Comparison of ENCODE assay signal across 16 cellular contexts in genomic region chr11:3217751-3218482, GRCh38. TPM values are rescaled to one million over a fixed set of nuclear protein-coding genes. Genes with fewer than 3 reads are reported as not detected.
DNase-seq lines count a peak whose midpoint lies in the region; ATAC-seq, FAIRE-seq and TF ChIP-seq lines count a peak whose summit lies in the region.
"Had no signal": no experiment of that assay in that cellular context is flagged by ENCODE, and none has a peak within 500 bp of the region (broad histone marks: within the 10 kb centered on the region; RNA-seq: fewer than 3 reads in every experiment).

No MANE protein-coding gene starts in this region.

- H3K79me2 ChIP-seq in K562 (ENCODE audit: control insufficient read depth, insufficient read depth, low read length): no peaks in the 10 kb centered on the region

- peak overlapping the region; percentile 61; the same call in 1 of the 2 replicates for H2AFZ ChIP-seq in K562 (ENCODE audit: low read depth, low read length)
- H2AFZ ChIP-seq in mesenchymal stem cell (ENCODE audit: low read depth, low read length): no peak overlapping the region

- peaks cover 11% of the 10 kb centered on the region for H3K27me3 Mint-ChIP-seq in activated naive CD8-positive, alpha-beta T cell treated with anti-CD3 and anti-CD28 coated beads, Interleukin-2, amount 10 ng/mL, durations not matched to agents 7 days and 5 days
- peaks cover 18% of the 10 kb centered on the region for H3K27me3 Mint-ChIP-seq in activated naive CD8-positive, alpha-beta T cell treated with anti-CD3 and anti-CD28 coated beads, Interleukin-2, amount 50 U/mL, for 24 hours

- H3K9me3 ChIP-seq in K562 (replicated peaks; ENCODE audit: control insufficient read depth, insufficient read depth, low read depth, low read length) (no peaks in the 10 kb centered on the region), mesenchymal stem cell (ENCODE audit: control insufficient read depth, low read length) (no peaks in the 10 kb centered on the region)
- H3K9me3 ChIP-seq: breast epithelium, psoas muscle had no signal

- H2AK5ac ChIP-seq in mesenchymal stem cell (ENCODE audit: low read length, severe bottlenecking): no peak overlapping the region

- POLR2A ChIA-PET in activated naive CD8-positive, alpha-beta T cell treated with anti-CD3 and anti-CD28 coated beads, Interleukin-2, amount 10 ng/mL, durations not matched to agents 7 days and 5 days (lab: Charles Lee): no interaction called here
- POLR2A ChIA-PET in K562 (lab: Yijun Ruan, JAX): interaction anchor here (0.7 kb wide), 2 partner anchors 9 to 17 kb away, joined by 3 read pairs; no protein-coding TSS in a partner anchor

- no peak overlapping the region for H3K18ac ChIP-seq in mesenchymal stem cell (ENCODE audit: low read depth in 1 of 2, low read length in 2 of 2)

- H4K20me1 ChIP-seq in K562 (replicated peaks; ENCODE audit: control insufficient read depth, insufficient read depth, low read length): no peaks in the 10 kb centered on the region

- no peaks in the 10 kb centered on the region for H3K36me3 Mint-ChIP-seq in activated naive CD8-positive, alpha-beta T cell treated with anti-CD3 and anti-CD28 coated beads, Interleukin-2, amount 10 ng/mL, durations not matched to agents 7 days and 5 days
- no peaks in the 10 kb centered on the region for H3K36me3 Mint-ChIP-seq in activated naive CD8-positive, alpha-beta T cell treated with anti-CD3 and anti-CD28 coated beads, Interleukin-2, amount 50 U/mL, for 24 hours (ENCODE audit: low read depth)
- H3K36me3 Mint-ChIP-seq: CD8-positive, alpha-beta memory T cell; memory B cell; naive thymus-derived CD8-positive, alpha-beta T cell had no signal

- H3K27ac ChIP-seq in K562 (ENCODE audit: extremely low read depth, low read depth, low read length) (no peak overlapping the region), mesenchymal stem cell (ENCODE audit: low read length, poor library complexity, severe bottlenecking) (no peak overlapping the region)
- H3K27ac ChIP-seq: breast epithelium, psoas muscle had no signal

- 79% methylated on average over 27 of the region's 49 CpGs for WGBS in K562 (ENCODE audit: insufficient coverage, low coverage, missing lambda C conversion rate)
- WGBS in mesenchymal stem cell: 90% methylated on average over 49 of the region's 49 CpGs

- CTCF ChIA-PET in K562 (lab: Yijun Ruan, JAX; ENCODE audit: low intra/inter-chr PET ratio): interaction anchor here (1.1 to 2.0 kb wide), 3 partner anchors 108 to 684 kb away, joined by 3 to 16 read pairs (median 11); no protein-coding TSS in a partner anchor

- in situ Hi-C loops in K562 (cut with MboI): no loop called here

- TF ChIP-seq CTCF in K562 (IDR thresholded peaks at IDR 0.05 in 2 of 3, conservative IDR thresholded peaks at IDR 0.05 in 1 of 3; ENCODE audit: insufficient read depth in 2 of 3, low read depth in 1 of 3, low read length in 3 of 3): no peak

- no TSS peak for BruUV-seq in K562 (replicated peaks; lab: Mats Ljungman, UMichigan)

- no peak for TF ChIP-seq EP300 in K562 (IDR thresholded peaks at IDR 0.05; ENCODE audit: low read length)

- H3K14ac ChIP-seq in mesenchymal stem cell (ENCODE audit: low read length in 2 of 2): no peak overlapping the region

- no peak overlapping the region for H3K4me3 Mint-ChIP-seq in activated naive CD8-positive, alpha-beta T cell treated with anti-CD3 and anti-CD28 coated beads, Interleukin-2, amount 10 ng/mL, durations not matched to agents 7 days and 5 days
- H3K4me3 Mint-ChIP-seq in activated naive CD8-positive, alpha-beta T cell treated with anti-CD3 and anti-CD28 coated beads, Interleukin-2, amount 50 U/mL, for 24 hours: no peak overlapping the region
- H3K4me3 Mint-ChIP-seq: activated T-helper 1 cell treated with anti-CD3 and anti-CD28 coated beads, Interleukin-12 subunit alpha, Interleukin-12 subunit beta, Interleukin-2, Interleukin-4 antibody, amounts not matched to agents 30 ng/mL and 10 ng/mL and 1 ng/mL, durations not matched to agents 14 hours and 24 hours and 36 hours; CD8-positive, alpha-beta memory T cell; memory B cell had no signal

- intact Hi-C loops in K562 (cut with micrococcal nuclease): loop anchor here (1.0 to 5.0 kb wide), 3 partner anchors 49 to 189 kb away; no protein-coding TSS in a partner anchor

- no peak overlapping the region for H3K4ac ChIP-seq in mesenchymal stem cell (ENCODE audit: low read depth in 1 of 2, low read length in 2 of 2)

- peaks cover 10% of the 10 kb centered on the region for H3K4me1 Mint-ChIP-seq in activated naive CD8-positive, alpha-beta T cell treated with anti-CD3 and anti-CD28 coated beads, Interleukin-2, amount 10 ng/mL, durations not matched to agents 7 days and 5 days
- peaks cover 2% of the 10 kb centered on the region for H3K4me1 Mint-ChIP-seq in activated naive CD8-positive, alpha-beta T cell treated with anti-CD3 and anti-CD28 coated beads, Interleukin-2, amount 50 U/mL, for 24 hours

- no peak for ATAC-seq in activated naive CD8-positive, alpha-beta T cell treated with anti-CD3 and anti-CD28 coated beads, Interleukin-2, amount 10 ng/mL, durations not matched to agents 7 days and 5 days (ENCODE audit: low read depth)
- ATAC-seq in activated naive CD8-positive, alpha-beta T cell treated with anti-CD3 and anti-CD28 coated beads, Interleukin-2, amount 50 U/mL, for 24 hours: no peak
- ATAC-seq in K562 (no peak), GM21723 (IDR thresholded peaks at IDR 0.05; ENCODE audit: unreplicated experiment) (no peak)

- no peak overlapping the region for H3K27ac Mint-ChIP-seq in activated naive CD8-positive, alpha-beta T cell treated with anti-CD3 and anti-CD28 coated beads, Interleukin-2, amount 10 ng/mL, durations not matched to agents 7 days and 5 days
- H3K27ac Mint-ChIP-seq in activated naive CD8-positive, alpha-beta T cell treated with anti-CD3 and anti-CD28 coated beads, Interleukin-2, amount 50 U/mL, for 24 hours: no peak overlapping the region
- H3K27ac Mint-ChIP-seq: activated T-helper 1 cell treated with anti-CD3 and anti-CD28 coated beads, Interleukin-12 subunit alpha, Interleukin-12 subunit beta, Interleukin-2, Interleukin-4 antibody, amounts not matched to agents 30 ng/mL and 10 ng/mL and 1 ng/mL, durations not matched to agents 14 hours and 24 hours and 36 hours; memory B cell had no signal

- peak overlapping the region; percentile 17; the same call in 1 of the 2 replicates for H3K4me2 ChIP-seq in K562 (ENCODE audit: insufficient read depth, low read length)
- H3K4me2 ChIP-seq in mesenchymal stem cell (ENCODE audit: low read length, poor library complexity, severe bottlenecking): no peak overlapping the region

- H3K4me1 ChIP-seq in K562 (replicated peaks in 1 of 2; ENCODE audit: control insufficient read depth in 2 of 2, insufficient read depth in 2 of 2, low read length in 2 of 2) (peaks cover 13 to 76% of the 10 kb centered on the region in 2 experiments; a peak in 4 of 5 replicates), mesenchymal stem cell (ENCODE audit: control insufficient read depth, insufficient read depth, low read depth, low read length) (peaks cover 4% of the 10 kb centered on the region)
- H3K4me1 ChIP-seq: psoas muscle had no signal

- TF ChIP-seq POLR2A in K562 (conservative IDR thresholded peaks at IDR 0.05): no peak

- peak overlapping the region; percentile 37 for H2BK15ac ChIP-seq in mesenchymal stem cell (ENCODE audit: low read depth, poor library complexity, severe bottlenecking)

- H3K9ac ChIP-seq in K562 (ENCODE audit: insufficient read depth in 1 of 2, low read depth in 2 of 2, low read length in 2 of 2) (0 out of 4 replicates have a peak overlapping the region, but pooled peaks of 1 of the 2 experiments have one; percentile 19), mesenchymal stem cell (ENCODE audit: low read length) (no peak overlapping the region)

- no peaks in the 10 kb centered on the region for H3K9me1 ChIP-seq in K562 (ENCODE audit: control insufficient read depth, insufficient read depth, low read length)

- H2BK12ac ChIP-seq in mesenchymal stem cell (ENCODE audit: low read length in 2 of 2): no peak overlapping the region

- H4K91ac ChIP-seq in mesenchymal stem cell (ENCODE audit: low read length): no peak overlapping the region

- no peak overlapping the region for H2BK120ac ChIP-seq in mesenchymal stem cell (ENCODE audit: low read depth, low read length)

- peaks cover 0 to 7% of the 10 kb centered on the region in 2 experiments; a peak in 1 of 5 replicates for H3K27me3 ChIP-seq in K562 (ENCODE audit: control insufficient read depth in 2 of 2, insufficient read depth in 2 of 2, low read length in 2 of 2)
- H3K27me3 ChIP-seq in mesenchymal stem cell (ENCODE audit: control insufficient read depth in 1 of 2, insufficient read depth in 1 of 2, low read length in 2 of 2): peaks cover 65 to 94% of the 10 kb centered on the region in 2 experiments

- H3K23ac ChIP-seq in mesenchymal stem cell (ENCODE audit: low read length in 2 of 2): no peak overlapping the region

- H3K79me1 ChIP-seq in mesenchymal stem cell (replicated peaks; ENCODE audit: low read length, poor library complexity, severe bottlenecking): no peaks in the 10 kb centered on the region

- no peak overlapping the region for H4K8ac ChIP-seq in mesenchymal stem cell (ENCODE audit: low read length)

- H3K9me3 Mint-ChIP-seq in activated naive CD8-positive, alpha-beta T cell treated with anti-CD3 and anti-CD28 coated beads, Interleukin-2, amount 10 ng/mL, durations not matched to agents 7 days and 5 days: no peaks in the 10 kb centered on the region
- H3K9me3 Mint-ChIP-seq in activated naive CD8-positive, alpha-beta T cell treated with anti-CD3 and anti-CD28 coated beads, Interleukin-2, amount 50 U/mL, for 24 hours: no peaks in the 10 kb centered on the region
- H3K9me3 Mint-ChIP-seq: activated T-helper 1 cell treated with anti-CD3 and anti-CD28 coated beads, Interleukin-12 subunit alpha, Interleukin-12 subunit beta, Interleukin-2, Interleukin-4 antibody, amounts not matched to agents 30 ng/mL and 10 ng/mL and 1 ng/mL, durations not matched to agents 14 hours and 24 hours and 36 hours; CD8-positive, alpha-beta memory T cell; memory B cell; naive thymus-derived CD8-positive, alpha-beta T cell had no signal

- H3K4me3 ChIP-seq in K562: no peak overlapping the region
- peak overlapping the region in 1 of 2 experiments; percentile 9 for H3K4me3 ChIP-seq in mesenchymal stem cell (ENCODE audit: insufficient read depth in 1 of 2, low read depth in 1 of 2, low read length in 2 of 2)
- H3K4me3 ChIP-seq: breast epithelium, psoas muscle had no signal

- FAIRE-seq in K562 (lab: Jason Lieb, UNC): no peak

- no peak overlapping the region for H2BK5ac ChIP-seq in mesenchymal stem cell (ENCODE audit: low read depth, low read length, poor library complexity, severe bottlenecking)

- DNase-seq in activated naive CD8-positive, alpha-beta T cell treated with anti-CD3 and anti-CD28 coated beads, Interleukin-2, amount 10 ng/mL, durations not matched to agents 7 days and 5 days: peak; percentile 24
- DNase-seq in activated naive CD8-positive, alpha-beta T cell treated with anti-CD3 and anti-CD28 coated beads, Interleukin-2, amount 50 U/mL, for 24 hours: no peak
- DNase-seq in K562 (ENCODE audit: extremely low read depth in 1 of 4, low spot score in 3 of 4): no peak
- no peak for DNase-seq in mesenchymal stem cell
- DNase-seq in ureter (ENCODE audit: low spot score): peak; percentile 40
- DNase-seq in germinal center (ENCODE audit: low spot score): no peak
- no peak for DNase-seq in central memory CD4-positive, alpha-beta T cell

- no peak for TF ChIP-seq RAD21 in K562 (CRISPR knock-in tag; conservative IDR thresholded peaks at IDR 0.05 in 1 of 2, IDR thresholded peaks at IDR 0.05 in 1 of 2)

- H3K36me3 ChIP-seq in K562 (ENCODE audit: control insufficient read depth, insufficient read depth, low read length) (no peaks in the 10 kb centered on the region), mesenchymal stem cell (ENCODE audit: control insufficient read depth in 1 of 2, insufficient read depth in 2 of 2, low read depth in 1 of 2, low read length in 2 of 2) (no peaks in the 10 kb centered on the region)
- H3K36me3 ChIP-seq: breast epithelium had no signal

RNA-seq across cellular contexts. Expression of gene MRGPRG, which starts 0.7 kb away (rescaled TPM):
- not detected for total RNA-seq in activated naive CD8-positive, alpha-beta T cell treated with anti-CD3 and anti-CD28 coated beads, Interleukin-2, amount 10 ng/mL, durations not matched to agents 7 days and 5 days
- total RNA-seq in K562 (2011; cell fraction: chromatin; rRNA removed; ENCODE audit: low replicate concordance): not detected in 2 replicates
- total RNA-seq in K562 (2011; cell fraction: nucleolus; rRNA removed): not detected in 2 replicates
- total RNA-seq in K562 (2011; cell fraction: nucleoplasm; rRNA removed): not detected in 2 replicates
- total RNA-seq in K562 (2014; rRNA removed) (not detected in 2 replicates), K562 (2014; rRNA removed; fragmentation: Illumina TruSeq; extraction: Trizol) (not detected in 2 replicates), K562 (2015; rRNA removed; fragmentation: Illumina TruSeq; extraction: Trizol) (not detected in 2 replicates), K562 (2021) (not detected in 2 replicates), ureter (not detected)
- polyA plus RNA-seq in K562 (2011; rRNA removed) (not detected in 2 replicates), K562 (2014; fragmentation: Illumina TruSeq; extraction: Trizol) (not detected in 2 replicates), K562 (2014; fragmentation: Nextera tagmentation; extraction: Ambion mirVana) (not detected), K562 (2014; rRNA removed) (not detected in 2 replicates)
- polyA plus RNA-seq in K562 (2011; cell fraction: cytosol; rRNA removed): not detected in 2 replicates
- not detected in 2 replicates for polyA plus RNA-seq in K562 (2011; cell fraction: nucleus; rRNA removed)
- not detected in 2 replicates for polyA plus RNA-seq in K562 (2012)
- not detected in 2 replicates for polyA minus RNA-seq in K562 (2011; rRNA and poly(A)+ RNA removed)
- not detected in 2 replicates for polyA minus RNA-seq in K562 (2011; cell fraction: cytosol; rRNA and poly(A)+ RNA removed)
- not detected in 2 replicates for polyA minus RNA-seq in K562 (2011; cell fraction: nucleus; rRNA and poly(A)+ RNA removed)
- polyA plus RNA-seq in mesenchymal stem cell (2013, experiment 1 of 2): not detected
- polyA plus RNA-seq in mesenchymal stem cell (2013, experiment 2 of 2): not detected
- total RNA-seq: activated T-helper 1 cell treated with anti-CD3 and anti-CD28 coated beads, Interleukin-12 subunit alpha, Interleukin-12 subunit beta, Interleukin-2, Interleukin-4 antibody, amounts not matched to agents 30 ng/mL and 10 ng/mL and 1 ng/mL, durations not matched to agents 14 hours and 24 hours and 36 hours; breast epithelium; CD8-positive, alpha-beta memory T cell; dermis blood vessel endothelial cell; HT-29; naive thymus-derived CD8-positive, alpha-beta T cell; psoas muscle had no signal
- polyA plus RNA-seq: CD8-positive, alpha-beta memory T cell; naive thymus-derived CD8-positive, alpha-beta T cell; psoas muscle had no signal

RNA-seq across cellular contexts. Expression of gene MRGPRE, which starts 14.3 kb away (rescaled TPM):
- not detected for total RNA-seq in activated naive CD8-positive, alpha-beta T cell treated with anti-CD3 and anti-CD28 coated beads, Interleukin-2, amount 10 ng/mL, durations not matched to agents 7 days and 5 days
- not detected in 2 replicates for total RNA-seq in K562 (2011; cell fraction: chromatin; rRNA removed; ENCODE audit: low replicate concordance)
- not detected in 2 replicates for total RNA-seq in K562 (2011; cell fraction: nucleolus; rRNA removed)
- total RNA-seq in K562 (2011; cell fraction: nucleoplasm; rRNA removed): not detected in 2 replicates
- total RNA-seq in K562 (2014; rRNA removed) (not detected in 2 replicates), K562 (2014; rRNA removed; fragmentation: Illumina TruSeq; extraction: Trizol) (not detected in 2 replicates), K562 (2015; rRNA removed; fragmentation: Illumina TruSeq; extraction: Trizol) (not detected in 2 replicates), K562 (2021) (not detected in 2 replicates), ureter (0.81 TPM)
- polyA plus RNA-seq in K562 (2011; rRNA removed) (not detected in 2 replicates), K562 (2014; fragmentation: Illumina TruSeq; extraction: Trizol) (not detected in 2 replicates), K562 (2014; fragmentation: Nextera tagmentation; extraction: Ambion mirVana) (not detected), K562 (2014; rRNA removed) (not detected in 2 replicates)
- 0.09 TPM in 1 of 2 replicates, not detected in the other for polyA plus RNA-seq in K562 (2011; cell fraction: cytosol; rRNA removed)
- polyA plus RNA-seq in K562 (2011; cell fraction: nucleus; rRNA removed): not detected in 2 replicates
- not detected in 2 replicates for polyA plus RNA-seq in K562 (2012)
- polyA minus RNA-seq in K562 (2011; rRNA and poly(A)+ RNA removed): not detected in 2 replicates
- polyA minus RNA-seq in K562 (2011; cell fraction: cytosol; rRNA and poly(A)+ RNA removed): not detected in 2 replicates
- not detected in 2 replicates for polyA minus RNA-seq in K562 (2011; cell fraction: nucleus; rRNA and poly(A)+ RNA removed)
- polyA plus RNA-seq in mesenchymal stem cell (2013, experiment 1 of 2): not detected
- not detected for polyA plus RNA-seq in mesenchymal stem cell (2013, experiment 2 of 2)
- total RNA-seq: activated T-helper 1 cell treated with anti-CD3 and anti-CD28 coated beads, Interleukin-12 subunit alpha, Interleukin-12 subunit beta, Interleukin-2, Interleukin-4 antibody, amounts not matched to agents 30 ng/mL and 10 ng/mL and 1 ng/mL, durations not matched to agents 14 hours and 24 hours and 36 hours; breast epithelium; CD8-positive, alpha-beta memory T cell; dermis blood vessel endothelial cell; naive thymus-derived CD8-positive, alpha-beta T cell; psoas muscle had no signal
- polyA plus RNA-seq: CD8-positive, alpha-beta memory T cell; naive thymus-derived CD8-positive, alpha-beta T cell; psoas muscle had no signal

RNA-seq across cellular contexts. Expression of gene OSBPL5, which starts 52.8 kb away (rescaled TPM):
- 10 to 100 TPM; 13.0 to 13.2 TPM for total RNA-seq in activated naive CD8-positive, alpha-beta T cell treated with anti-CD3 and anti-CD28 coated beads, Interleukin-2, amount 10 ng/mL, durations not matched to agents 7 days and 5 days
- total RNA-seq in K562 (2011; cell fraction: chromatin; rRNA removed; ENCODE audit: low replicate concordance): 40.9 and 87.7 TPM in 2 replicates
- 31.7 and 40.8 TPM in 2 replicates for total RNA-seq in K562 (2011; cell fraction: nucleolus; rRNA removed)
- 28.2 and 35.2 TPM in 2 replicates for total RNA-seq in K562 (2011; cell fraction: nucleoplasm; rRNA removed)
- total RNA-seq in K562 (2014; rRNA removed): 6.6 and 8.0 TPM in 2 replicates
- 1.4 and 2.4 TPM in 2 replicates for total RNA-seq in K562 (2014; rRNA removed; fragmentation: Illumina TruSeq; extraction: Trizol)
- total RNA-seq in K562 (2015; rRNA removed; fragmentation: Illumina TruSeq; extraction: Trizol): 6.4 and 6.5 TPM in 2 replicates
- 14.3 and 14.8 TPM in 2 replicates for total RNA-seq in K562 (2021)
- 3.2 and 7.5 TPM in 2 replicates for polyA plus RNA-seq in K562 (2011; rRNA removed)
- polyA plus RNA-seq in K562 (2011; cell fraction: cytosol; rRNA removed): 3.8 and 6.2 TPM in 2 replicates
- 22.7 and 40.1 TPM in 2 replicates for polyA plus RNA-seq in K562 (2011; cell fraction: nucleus; rRNA removed)
- 7.8 and 10.2 TPM in 2 replicates for polyA plus RNA-seq in K562 (2012)
- polyA plus RNA-seq in K562 (2014; fragmentation: Illumina TruSeq; extraction: Trizol): 3.1 and 4.6 TPM in 2 replicates
- under 1 TPM; 0.06 to 0.10 TPM for polyA plus RNA-seq in K562 (2014; fragmentation: Nextera tagmentation; extraction: Ambion mirVana)
- 6.6 and 11.9 TPM in 2 replicates for polyA plus RNA-seq in K562 (2014; rRNA removed)
- polyA minus RNA-seq in K562 (2011; rRNA and poly(A)+ RNA removed): 1.6 and 1.9 TPM in 2 replicates
- polyA minus RNA-seq in K562 (2011; cell fraction: cytosol; rRNA and poly(A)+ RNA removed): 5.9 and 6.9 TPM in 2 replicates
- 13.1 and 15.5 TPM in 2 replicates for polyA minus RNA-seq in K562 (2011; cell fraction: nucleus; rRNA and poly(A)+ RNA removed)
- 13.7 TPM for polyA plus RNA-seq in mesenchymal stem cell (2013, experiment 1 of 2)
- polyA plus RNA-seq in mesenchymal stem cell (2013, experiment 2 of 2): 14.6 TPM
- 84.3 TPM for total RNA-seq in ureter

Comparison
In these comparisons a context has a peak if more than half of its experiments do, and no peak if none do; other contexts are left out.
1. DNase-seq: peak in activated naive CD8-positive, alpha-beta T cell treated with anti-CD3 and anti-CD28 coated beads, Interleukin-2, amount 10 ng/mL, durations not matched to agents 7 days and 5 days (single experiment) and ureter (single experiment); none in activated naive CD8-positive, alpha-beta T cell treated with anti-CD3 and anti-CD28 coated beads, Interleukin-2, amount 50 U/mL, for 24 hours (single experiment), K562 (0 of 4), mesenchymal stem cell (single experiment), germinal center (single experiment) and central memory CD4-positive, alpha-beta T cell (single experiment).